ENCODE assay signal across 1 cellular context in genomic region chr7:107032050-107032449, GRCh38.
TF ChIP-seq lines count a peak whose summit lies in the region.

No MANE protein-coding gene starts in this region.

TF ChIP-seq in K562, 482 proteins besides CTCF, POLR2A, EP300 and RAD21 (continued from another document):
- TF ChIP-seq STAT6 (CRISPR knock-in tag; IDR thresholded peaks at IDR 0.05): 0 out of 2 replicates have a peak, but pooled peaks have one; percentile 9
- TF ChIP-seq, protein P1, sequence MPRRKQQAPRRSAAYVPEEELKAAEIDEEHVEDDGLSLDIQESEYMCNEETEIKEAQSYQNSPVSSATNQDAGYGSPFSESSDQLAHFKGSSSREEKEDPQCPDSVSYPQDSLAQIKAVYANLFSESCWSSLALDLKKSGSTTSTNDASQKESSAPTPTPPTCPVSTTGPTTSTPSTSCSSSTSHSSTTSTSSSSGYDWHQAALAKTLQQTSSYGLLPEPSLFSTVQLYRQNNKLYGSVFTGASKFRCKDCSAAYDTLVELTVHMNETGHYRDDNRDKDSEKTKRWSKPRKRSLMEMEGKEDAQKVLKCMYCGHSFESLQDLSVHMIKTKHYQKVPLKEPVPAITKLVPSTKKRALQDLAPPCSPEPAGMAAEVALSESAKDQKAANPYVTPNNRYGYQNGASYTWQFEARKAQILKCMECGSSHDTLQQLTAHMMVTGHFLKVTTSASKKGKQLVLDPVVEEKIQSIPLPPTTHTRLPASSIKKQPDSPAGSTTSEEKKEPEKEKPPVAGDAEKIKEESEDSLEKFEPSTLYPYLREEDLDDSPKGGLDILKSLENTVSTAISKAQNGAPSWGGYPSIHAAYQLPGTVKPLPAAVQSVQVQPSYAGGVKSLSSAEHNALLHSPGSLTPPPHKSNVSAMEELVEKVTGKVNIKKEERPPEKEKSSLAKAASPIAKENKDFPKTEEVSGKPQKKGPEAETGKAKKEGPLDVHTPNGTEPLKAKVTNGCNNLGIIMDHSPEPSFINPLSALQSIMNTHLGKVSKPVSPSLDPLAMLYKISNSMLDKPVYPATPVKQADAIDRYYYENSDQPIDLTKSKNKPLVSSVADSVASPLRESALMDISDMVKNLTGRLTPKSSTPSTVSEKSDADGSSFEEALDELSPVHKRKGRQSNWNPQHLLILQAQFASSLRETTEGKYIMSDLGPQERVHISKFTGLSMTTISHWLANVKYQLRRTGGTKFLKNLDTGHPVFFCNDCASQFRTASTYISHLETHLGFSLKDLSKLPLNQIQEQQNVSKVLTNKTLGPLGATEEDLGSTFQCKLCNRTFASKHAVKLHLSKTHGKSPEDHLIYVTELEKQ (CRISPR knock-in tag; IDR thresholded peaks at IDR 0.05): no peak
- TF ChIP-seq TCF7 (IDR thresholded peaks at IDR 0.05; ENCODE audit: borderline replicate concordance): no peak
- no peak for TF ChIP-seq ZKSCAN8 (CRISPR knock-in tag; IDR thresholded peaks at IDR 0.05)
- TF ChIP-seq SMAD4 (CRISPR knock-in tag; conservative IDR thresholded peaks at IDR 0.05): peak; percentile 52
- no peak for TF ChIP-seq CBX2 (IDR thresholded peaks at IDR 0.05; ENCODE audit: insufficient read depth, low read length, poor library complexity, severe bottlenecking)
- no peak for TF ChIP-seq SLC30A9 (CRISPR knock-in tag; IDR thresholded peaks at IDR 0.05)
- no peak for TF ChIP-seq SAFB (IDR thresholded peaks at IDR 0.05; ENCODE audit: borderline replicate concordance, low read depth, low read length)
- TF ChIP-seq L3MBTL2 (IDR thresholded peaks at IDR 0.05): peak; percentile 68
- no peak for TF ChIP-seq SP2 (IDR thresholded peaks at IDR 0.05; ENCODE audit: extremely low read depth, low read depth, low read length, poor library complexity, severe bottlenecking)
- TF ChIP-seq ZBTB9 (CRISPR knock-in tag; IDR thresholded peaks at IDR 0.05): no peak
